Comparison of ENCODE assay signal across 8 cellular contexts in genomic region chr21:36385233-36385908, GRCh38. TPM values are rescaled to one million over a fixed set of nuclear protein-coding genes. Genes with fewer than 3 reads are reported as not detected.
DNase-seq lines count a peak whose midpoint lies in the region; ATAC-seq lines count a peak whose summit lies in the region.

CHAF1B (plus strand) TSS chr21:36385392; CDS start chr21:36386137, 745 bp downstream.

- H3K4me1 ChIP-seq in mesenchymal stem cell (ENCODE audit: control insufficient read depth, insufficient read depth, low read depth, low read length), result peaks cover 9% of the 10 kb centered on the region

- no peaks in the 10 kb centered on the region for H3K9me3 Mint-ChIP-seq in activated CD8-positive, alpha-beta T cell treated with anti-CD3 and anti-CD28 coated beads, Interleukin-2, amount 10 ng/mL, durations not matched to agents 7 days and 5 days (ENCODE audit: insufficient read depth)

- H3K36me3 Mint-ChIP-seq in activated CD8-positive, alpha-beta T cell treated with anti-CD3 and anti-CD28 coated beads, Interleukin-2, amount 10 ng/mL, durations not matched to agents 7 days and 5 days (ENCODE audit: low read depth), result peaks cover 44% of the 10 kb centered on the region

- H3K4me1 Mint-ChIP-seq in activated CD8-positive, alpha-beta T cell treated with anti-CD3 and anti-CD28 coated beads, Interleukin-2, amount 10 ng/mL, durations not matched to agents 7 days and 5 days (ENCODE audit: low read depth), result peaks cover 33% of the 10 kb centered on the region

- no peak within 1 kb of the TSS for H3K27ac ChIP-seq in mesenchymal stem cell (ENCODE audit: low read length, poor library complexity, severe bottlenecking)

- H3K27me3 ChIP-seq in mesenchymal stem cell (ENCODE audit: control insufficient read depth in 1 of 2, insufficient read depth in 1 of 2, low read length in 2 of 2), result no peaks in the 10 kb centered on the region

- H3K27ac Mint-ChIP-seq in activated CD8-positive, alpha-beta T cell treated with anti-CD3 and anti-CD28 coated beads, Interleukin-2, amount 10 ng/mL, durations not matched to agents 7 days and 5 days, result peak within 1 kb of the TSS; percentile 90

- H3K36me3 ChIP-seq in mesenchymal stem cell (ENCODE audit: control insufficient read depth in 1 of 2, insufficient read depth in 2 of 2, low read depth in 1 of 2, low read length in 2 of 2), result no peaks in the 10 kb centered on the region

- H3K14ac ChIP-seq in mesenchymal stem cell (ENCODE audit: low read length in 2 of 2), result peak within 1 kb of the TSS; percentile 36 to 76

- peak within 1 kb of the TSS; percentile 73 to 80 for H3K4me3 ChIP-seq in mesenchymal stem cell (ENCODE audit: insufficient read depth in 1 of 2, low read depth in 1 of 2, low read length in 2 of 2)

- ATAC-seq in GM19328 (IDR thresholded peaks at IDR 0.05; ENCODE audit: unreplicated experiment) (peak; percentile 87), HG03520 (IDR thresholded peaks at IDR 0.05; ENCODE audit: unreplicated experiment) (peak; percentile 85)
- peak; percentile 97 for ATAC-seq in activated CD8-positive, alpha-beta T cell treated with anti-CD3 and anti-CD28 coated beads, Interleukin-2, amount 10 ng/mL, durations not matched to agents 7 days and 5 days

- no peak within 1 kb of the TSS for H2AK5ac ChIP-seq in mesenchymal stem cell (ENCODE audit: low read length, severe bottlenecking)

- H3K4me2 ChIP-seq in mesenchymal stem cell (ENCODE audit: low read length, poor library complexity, severe bottlenecking), result peak within 1 kb of the TSS; percentile 89

- H2BK15ac ChIP-seq in mesenchymal stem cell (ENCODE audit: low read depth, poor library complexity, severe bottlenecking), result peak within 1 kb of the TSS; percentile 46

- H3K9ac ChIP-seq in mesenchymal stem cell (ENCODE audit: low read length), result peak within 1 kb of the TSS; percentile 71

- no peak within 1 kb of the TSS for H3K18ac ChIP-seq in mesenchymal stem cell (ENCODE audit: low read depth in 1 of 2, low read length in 2 of 2)

- DNase-seq in C1 segment of cervical spinal cord (lab: John Stamatoyannopoulos, UW) (peak in 11 of 14 donors; percentile 17 to 63 (median 28)), NCI-H82 (lab: John Stamatoyannopoulos, UW) (peak; percentile 88), mesenchymal stem cell (peak; percentile 66)
- DNase-seq in activated CD8-positive, alpha-beta T cell treated with anti-CD3 and anti-CD28 coated beads, Interleukin-2, amount 10 ng/mL, durations not matched to agents 7 days and 5 days, result peak; percentile 82
- peak; percentile 77 for DNase-seq in effector CD8-positive, alpha-beta T cell (lab: John Stamatoyannopoulos, UW)
- peak; percentile 68 to 86 (median 73) for DNase-seq in stimulated activated CD4-positive, alpha-beta T cell treated with anti-CD3 and anti-CD28 coated beads, TNF-alpha, amount 100 ng/mL, for 48 hours (ENCODE audit: low read depth in 3 of 3)

- no peak within 1 kb of the TSS for H2BK120ac ChIP-seq in mesenchymal stem cell (ENCODE audit: low read depth, low read length)

- no peaks in the 10 kb centered on the region for H3K27me3 Mint-ChIP-seq in activated CD8-positive, alpha-beta T cell treated with anti-CD3 and anti-CD28 coated beads, Interleukin-2, amount 10 ng/mL, durations not matched to agents 7 days and 5 days (ENCODE audit: low read depth)

- no peak within 1 kb of the TSS for H3K4ac ChIP-seq in mesenchymal stem cell (ENCODE audit: low read depth in 1 of 2, low read length in 2 of 2)

- no peak within 1 kb of the TSS for H3K23ac ChIP-seq in mesenchymal stem cell (ENCODE audit: low read length in 2 of 2)

- POLR2A ChIA-PET in activated CD8-positive, alpha-beta T cell treated with anti-CD3 and anti-CD28 coated beads, Interleukin-2, amount 10 ng/mL, durations not matched to agents 7 days and 5 days (lab: Charles Lee), result interaction anchor here (0.7 to 1.9 kb wide), 4 partner anchors 8 to 87 kb away, joined by 3 to 9 read pairs (median 3); partner anchors contain the start of gene MORC3

- H3K4me3 Mint-ChIP-seq in activated CD8-positive, alpha-beta T cell treated with anti-CD3 and anti-CD28 coated beads, Interleukin-2, amount 10 ng/mL, durations not matched to agents 7 days and 5 days, result peak within 1 kb of the TSS; percentile 88

- peak within 1 kb of the TSS; percentile 81 for H2AFZ ChIP-seq in mesenchymal stem cell (ENCODE audit: low read depth, low read length)

- no peaks in the 10 kb centered on the region for H3K9me3 ChIP-seq in mesenchymal stem cell (ENCODE audit: control insufficient read depth, low read length)

- under 1% methylated on average over 63 of the region's 75 CpGs for WGBS in mesenchymal stem cell

- H2BK5ac ChIP-seq in mesenchymal stem cell (ENCODE audit: low read depth, low read length, poor library complexity, severe bottlenecking), result no peak within 1 kb of the TSS

- H4K8ac ChIP-seq in mesenchymal stem cell (ENCODE audit: low read length), result peak within 1 kb of the TSS; percentile 32

- peaks cover 1% of the 10 kb centered on the region for H3K79me1 ChIP-seq in mesenchymal stem cell (replicated peaks; ENCODE audit: low read length, poor library complexity, severe bottlenecking)

- H2BK12ac ChIP-seq in mesenchymal stem cell (ENCODE audit: low read length in 2 of 2), result no peak within 1 kb of the TSS

- H4K91ac ChIP-seq in mesenchymal stem cell (ENCODE audit: low read length), result no peak within 1 kb of the TSS

- CTCF ChIA-PET in activated CD8-positive, alpha-beta T cell treated with anti-CD3 and anti-CD28 coated beads, Interleukin-2, amount 10 ng/mL, durations not matched to agents 7 days and 5 days (lab: Charles Lee), result interaction anchor here (1.0 to 1.1 kb wide), 2 partner anchors 9 to 243 kb away, joined by 3 read pairs; no protein-coding TSS in a partner anchor

RNA-seq across cellular contexts. Expression of gene CHAF1B, which starts in this region (rescaled TPM):
- total RNA-seq in activated CD8-positive, alpha-beta T cell treated with anti-CD3 and anti-CD28 coated beads, Interleukin-2, amount 10 ng/mL, durations not matched to agents 7 days and 5 days, result 10 to 100 TPM; 27.4 to 28.1 TPM
- 2.4 TPM for polyA plus RNA-seq in mesenchymal stem cell (2013, experiment 1 of 2)
- polyA plus RNA-seq in mesenchymal stem cell (2013, experiment 2 of 2), result 2.4 TPM

Comparison
In these comparisons a context has a peak if more than half of its experiments do, and no peak if none do; other contexts are left out.
1. DNase-seq: peak in every context shown above with its lines; median percentile 88 in NCI-H82; 82 in activated CD8-positive, alpha-beta T cell treated with anti-CD3 and anti-CD28 coated beads, Interleukin-2, amount 10 ng/mL, durations not matched to agents 7 days and 5 days; 77 in effector CD8-positive, alpha-beta T cell; 73 in stimulated activated CD4-positive, alpha-beta T cell treated with anti-CD3 and anti-CD28 coated beads, TNF-alpha, amount 100 ng/mL, for 48 hours; 66 in mesenchymal stem cell; 28 in C1 segment of cervical spinal cord.